24 cellular contexts compared by ENCODE assay signal in genomic region chr7:55164527-55164926, GRCh38.
"Had no signal": no experiment of that assay in that cellular context is flagged by ENCODE, and none has a peak within 500 bp of the region (broad histone marks: within the 10 kb centered on the region; RNA-seq: fewer than 3 reads in every experiment).

No MANE protein-coding gene starts in this region.

- H3K4me3 ChIP-seq: cardiac muscle cell, Peyer's patch, SJCRH30 had no signal

- ATAC-seq: activated CD4-positive, alpha-beta T cell treated with anti-CD3 and anti-CD28 coated beads for 36 hours; activated T-helper 17 cell treated with anti-CD3 and anti-CD28 coated beads, Interleukin-2, amount 50 U/mL, for 72 hours had no signal

- H3K9me3 ChIP-seq: Peyer's patch, SJCRH30, SK-N-SH had no signal

- H3K36me3 ChIP-seq: cardiac muscle cell, WERI-Rb-1 had no signal

- H3K4me1 ChIP-seq: Peyer's patch, SJCRH30 had no signal

- H3K27me3 ChIP-seq: brain microvascular endothelial cell, cardiac muscle cell, Peyer's patch, SJCRH30 had no signal

- DNase-seq: activated CD4-positive, alpha-beta memory T cell treated with anti-CD3 and anti-CD28 coated beads, Interleukin-2, amount 10 ng/mL, durations not matched to agents 7 days and 5 days; activated CD4-positive, alpha-beta T cell treated with anti-CD3 and anti-CD28 coated beads for 36 hours; activated CD4-positive, alpha-beta T cell treated with anti-CD3 and anti-CD28 coated beads, Interleukin-2, amount 50 U/mL, for 1 hour; activated gamma-delta T cell; activated naive CD4-positive, alpha-beta T cell treated with anti-CD3 and anti-CD28 coated beads for 36 hours; activated T-cell treated with anti-CD3 and anti-CD28 coated beads for 4 hours; activated T-cell treated with anti-CD3 and anti-CD28 coated beads, Interleukin-2, amount 50 U/mL, for 48 hours; brain microvascular endothelial cell; KG1; NCI-H1048; NCI-H1436 treated with DMSO at 0.1 percent for 48 hours; NCI-H187; NCI-H2107; NCI-H2171 treated with DMSO at 0.1 percent for 48 hours; NCI-H226; NCI-H526 treated with DMSO at 0.1 percent for 48 hours; Peyer's patch; Right ventricle myocardium superior; SJCRH30; SK-N-SH; T-helper 1 cell; WERI-Rb-1 had no signal

- H3K27ac ChIP-seq: brain microvascular endothelial cell, cardiac muscle cell, Peyer's patch, SJCRH30, WERI-Rb-1 had no signal
